ENCODE assay signal across 34 cellular contexts in genomic region chr7:119868387-119868786, GRCh38.
"Had no signal": no experiment of that assay in that cellular context is flagged by ENCODE, and none has a peak within 500 bp of the region (broad histone marks: within the 10 kb centered on the region; RNA-seq: fewer than 3 reads in every experiment).

No MANE protein-coding gene starts in this region.

- H3K36me3 ChIP-seq: MG63 had no signal

- H3K27me3 ChIP-seq: MG63 had no signal

- H3K9ac ChIP-seq: KMS-11 had no signal

- H3K4me2 ChIP-seq: KMS-11 had no signal

- H3K9me3 ChIP-seq: MG63 had no signal

- H3K4me3 ChIP-seq: MG63 had no signal

- DNase-seq: Karpas-422, Kasumi-1, MG63, MM.1S, MV-4-11, NCI-H1048, NCI-H1092, NCI-H1092 treated with DMSO at 0.1 percent for 48 hours, NCI-H1105, NCI-H1105 treated with DMSO at 0.1 percent for 48 hours, NCI-H1417, NCI-H1417 treated with DMSO at 0.1 percent for 48 hours, NCI-H1436, NCI-H1436 treated with DMSO at 0.1 percent for 48 hours, NCI-H146, NCI-H1694, NCI-H1694 treated with DMSO at 0.1 percent for 48 hours, NCI-H187, NCI-H187 treated with DMSO at 0.1 percent for 48 hours, NCI-H1930, NCI-H2029, NCI-H2029 treated with DMSO at 0.1 percent for 48 hours, NCI-H2081, NCI-H2081 treated with DMSO at 0.1 percent for 48 hours, NCI-H2107, NCI-H2171, NCI-H2171 treated with DMSO at 0.1 percent for 48 hours, NCI-H2227 treated with DMSO at 0.1 percent for 48 hours, NCI-H226, NCI-H345, NCI-H446, NCI-H446 treated with DMSO at 0.1 percent for 48 hours, NCI-H510A had no signal

- H3K27ac ChIP-seq: KMS-11 had no signal
